Comparison of ENCODE assay signal across 29 cellular contexts in the genomic region with DNA sequence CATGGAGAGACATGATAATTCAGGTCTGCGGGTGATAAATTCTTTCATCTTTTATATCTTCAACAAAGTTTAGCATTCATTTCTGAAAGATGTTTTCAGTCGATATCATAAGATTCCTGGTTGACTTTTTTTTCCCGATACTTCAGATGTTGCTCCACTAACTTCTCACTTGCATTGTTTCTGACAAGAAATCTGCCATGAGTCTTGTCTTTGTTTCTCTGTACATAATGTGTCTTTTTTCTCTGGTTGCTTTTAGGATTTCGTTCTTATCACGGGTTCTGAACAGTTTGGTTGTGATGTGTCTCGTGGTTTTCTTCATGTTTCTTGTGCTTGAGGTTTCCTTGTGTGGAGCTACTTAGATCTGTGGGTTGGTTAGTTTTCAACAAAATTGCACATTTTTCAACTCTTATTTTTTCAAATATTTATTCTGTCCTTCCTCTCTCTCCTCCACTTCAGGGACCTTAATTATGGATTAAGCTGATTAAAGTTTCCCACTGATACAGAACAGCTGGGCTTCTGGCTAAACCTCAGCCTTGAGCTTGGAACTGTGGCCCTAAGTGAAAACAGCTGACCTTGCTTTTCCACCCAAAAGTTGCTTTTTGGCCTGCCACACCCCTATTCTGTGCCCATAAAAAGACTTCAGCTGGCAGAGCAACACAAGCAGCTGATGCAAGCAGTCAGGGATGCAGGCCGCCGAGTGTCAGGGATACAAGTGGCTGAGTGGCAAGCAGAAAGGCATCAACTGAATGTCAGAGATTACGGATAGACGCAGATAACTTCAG.
DNase-seq lines count a peak whose midpoint lies in the region; ATAC-seq and TF ChIP-seq lines count a peak whose summit lies in the region.
"Had no signal": no experiment of that assay in that cellular context is flagged by ENCODE, and none has a peak within 500 bp of the region (broad histone marks: within the 10 kb centered on the region; RNA-seq: fewer than 3 reads in every experiment).

No MANE protein-coding gene starts in this region.

- H3K4me1 ChIP-seq in heart right ventricle = peaks cover 3 to 27% (median 14%) of the 10 kb centered on the region in 9 donors
- H3K4me1 ChIP-seq: colonic mucosa, prostate gland, upper lobe of left lung had no signal

- DNase-seq in activated CD4-positive, alpha-beta T cell treated with anti-CD3 and anti-CD28 coated beads, Interleukin-2, amount 10 ng/mL, durations not matched to agents 24 days and 14 days = no peak
- no peak for DNase-seq in activated CD4-positive, alpha-beta T cell treated with anti-CD3 and anti-CD28 coated beads for 1 hour
- DNase-seq in SK-MEL-5 (ENCODE audit: low read depth, low spot score) (peak; percentile 11), heart right ventricle (peak in 1 of 2 donors; percentile 16), cerebellum (ENCODE audit: low spot score) (no peak)
- no peak for DNase-seq in stimulated activated effector memory CD8-positive, alpha-beta T cell treated with anti-CD3 and anti-CD28 coated beads, Interleukin-12 subunit alpha, Interleukin-12 subunit beta, amount 100 ng/mL, for 72 hours (ENCODE audit: low spot score in 2 of 2)
- no peak for DNase-seq in activated CD8-positive, alpha-beta memory T cell treated with anti-CD3 and anti-CD28 coated beads, Interleukin-2, amount 50 U/mL, for 48 hours
- DNase-seq: 8988T; activated CD4-positive, alpha-beta T cell treated with anti-CD3 and anti-CD28 coated beads for 36 hours; activated CD8-positive, alpha-beta T cell treated with anti-CD3 and anti-CD28 coated beads, Interleukin-2, amount 10 ng/mL, durations not matched to agents 7 days and 5 days; activated effector memory CD4-positive, alpha-beta T cell treated with Interleukin-2 at 50 U/mL for 16 hours; activated naive CD8-positive, alpha-beta T cell treated with anti-CD3 and anti-CD28 coated beads for 36 hours; CD4-positive, alpha-beta T cell; colonic mucosa; DND-41; effector CD4-positive, alpha-beta T cell; HCEC 1CT; natural killer cell; NCI-H1694 treated with DMSO at 0.1 percent for 48 hours; NCI-H510A; NK-92 treated with Interleukin-12 subunit alpha and Interleukin-12 subunit beta, amount 100 ng/mL, for 24 hours; nucleus accumbens; upper lobe of left lung had no signal

- H3K36me3 Mint-ChIP-seq in activated CD4-positive, alpha-beta T cell treated with anti-CD3 and anti-CD28 coated beads, Interleukin-2, amount 10 ng/mL, durations not matched to agents 24 days and 14 days (ENCODE audit: low read depth) = peaks cover 2% of the 10 kb centered on the region
- H3K36me3 Mint-ChIP-seq in stimulated activated effector memory CD8-positive, alpha-beta T cell treated with anti-CD3 and anti-CD28 coated beads, Interleukin-12 subunit alpha, Interleukin-12 subunit beta, amount 100 ng/mL, for 72 hours = no peaks in the 10 kb centered on the region
- H3K36me3 Mint-ChIP-seq: natural killer cell had no signal

- H3K36me3 ChIP-seq in heart right ventricle = no peaks in the 10 kb centered on the region
- H3K36me3 ChIP-seq: ascending aorta, colonic mucosa, prostate gland, upper lobe of left lung had no signal

- H3K4me1 Mint-ChIP-seq in activated CD4-positive, alpha-beta T cell treated with anti-CD3 and anti-CD28 coated beads, Interleukin-2, amount 10 ng/mL, durations not matched to agents 24 days and 14 days = peaks cover 6% of the 10 kb centered on the region
- peaks cover 10% of the 10 kb centered on the region for H3K4me1 Mint-ChIP-seq in stimulated activated effector memory CD8-positive, alpha-beta T cell treated with anti-CD3 and anti-CD28 coated beads, Interleukin-12 subunit alpha, Interleukin-12 subunit beta, amount 100 ng/mL, for 72 hours
- H3K4me1 Mint-ChIP-seq: activated CD4-positive, alpha-beta T cell treated with anti-CD3 and anti-CD28 coated beads for 36 hours; activated naive CD8-positive, alpha-beta T cell treated with anti-CD3 and anti-CD28 coated beads for 36 hours; natural killer cell; stimulated activated memory B cell treated with anti-CD40 and anti-IgM and Interleukin-4, amounts not matched to agents 10 μg/mL and 1 μg/mL and 100 μg/mL, for 72 hours had no signal

- peak in 6 of 8 donors; percentile 32 to 63 (median 42) for ATAC-seq in heart right ventricle
- peak; percentile 51 for ATAC-seq in stimulated activated effector memory CD8-positive, alpha-beta T cell treated with anti-CD3 and anti-CD28 coated beads, Interleukin-12 subunit alpha, Interleukin-12 subunit beta, amount 100 ng/mL, for 72 hours
- ATAC-seq in GM18867 (IDR thresholded peaks at IDR 0.05; ENCODE audit: unreplicated experiment) = no peak
- ATAC-seq: activated CD4-positive, alpha-beta T cell treated with anti-CD3 and anti-CD28 coated beads for 36 hours; activated CD8-positive, alpha-beta T cell treated with anti-CD3 and anti-CD28 coated beads, Interleukin-2, amount 10 ng/mL, durations not matched to agents 7 days and 5 days; natural killer cell; stimulated activated memory B cell treated with anti-CD40 and anti-IgM and Interleukin-4, amounts not matched to agents 10 μg/mL and 1 μg/mL and 100 μg/mL, for 72 hours had no signal

- WGBS in heart right ventricle, 2 donors = 84 to 90% methylated on average over 10 of the region's 10 CpGs

- in situ Hi-C loops in SK-MEL-5 (cut with HindIII; ENCODE audit: low pct_unique_long_range_greater_than_20kb, low sequenced_read_pairs) = no loop called here

- TF ChIP-seq CTCF in heart right ventricle (IDR thresholded peaks at IDR 0.05) = no peak

- peaks cover 20% of the 10 kb centered on the region for H3K9me3 Mint-ChIP-seq in activated CD4-positive, alpha-beta T cell treated with anti-CD3 and anti-CD28 coated beads, Interleukin-2, amount 10 ng/mL, durations not matched to agents 24 days and 14 days
- H3K9me3 Mint-ChIP-seq in stimulated activated effector memory CD8-positive, alpha-beta T cell treated with anti-CD3 and anti-CD28 coated beads, Interleukin-12 subunit alpha, Interleukin-12 subunit beta, amount 100 ng/mL, for 72 hours = peaks cover 14% of the 10 kb centered on the region
- H3K9me3 Mint-ChIP-seq: natural killer cell had no signal

- H3K4me3 Mint-ChIP-seq in activated CD4-positive, alpha-beta T cell treated with anti-CD3 and anti-CD28 coated beads, Interleukin-2, amount 10 ng/mL, durations not matched to agents 24 days and 14 days = no peak overlapping the region
- no peak overlapping the region for H3K4me3 Mint-ChIP-seq in stimulated activated effector memory CD8-positive, alpha-beta T cell treated with anti-CD3 and anti-CD28 coated beads, Interleukin-12 subunit alpha, Interleukin-12 subunit beta, amount 100 ng/mL, for 72 hours
- H3K4me3 Mint-ChIP-seq: activated CD4-positive, alpha-beta T cell treated with anti-CD3 and anti-CD28 coated beads for 36 hours; activated CD8-positive, alpha-beta T cell treated with anti-CD3 and anti-CD28 coated beads, Interleukin-2, amount 10 ng/mL, durations not matched to agents 7 days and 5 days; activated naive CD8-positive, alpha-beta T cell treated with anti-CD3 and anti-CD28 coated beads for 36 hours; CD4-positive, alpha-beta T cell; natural killer cell; stimulated activated memory B cell treated with anti-CD40 and anti-IgM and Interleukin-4, amounts not matched to agents 10 μg/mL and 1 μg/mL and 100 μg/mL, for 72 hours had no signal

- H3K27me3 ChIP-seq in heart right ventricle = no peaks in the 10 kb centered on the region
- H3K27me3 ChIP-seq: ascending aorta, colonic mucosa, upper lobe of left lung had no signal

- peaks cover 0 to 30% (median 15%) of the 10 kb centered on the region in 11 donors for H3K9me3 ChIP-seq in heart right ventricle
- H3K9me3 ChIP-seq: colonic mucosa, prostate gland, upper lobe of left lung had no signal

- H3K4me3 ChIP-seq in heart right ventricle = no peak overlapping the region
- H3K4me3 ChIP-seq: ascending aorta, colonic mucosa, lung, prostate gland, upper lobe of left lung had no signal

- intact Hi-C loops in activated CD4-positive, alpha-beta T cell treated with anti-CD3 and anti-CD28 coated beads, Interleukin-2, amount 10 ng/mL, durations not matched to agents 24 days and 14 days (cut with micrococcal nuclease) = no loop called here
- intact Hi-C loops in heart right ventricle (cut with DNase I) = no loop called here

- peaks cover 25% of the 10 kb centered on the region for H3K27me3 Mint-ChIP-seq in activated CD4-positive, alpha-beta T cell treated with anti-CD3 and anti-CD28 coated beads, Interleukin-2, amount 10 ng/mL, durations not matched to agents 24 days and 14 days
- H3K27me3 Mint-ChIP-seq: activated naive CD8-positive, alpha-beta T cell treated with anti-CD3 and anti-CD28 coated beads for 36 hours; CD4-positive, alpha-beta T cell had no signal

- peak overlapping the region in 3 of 10 donors; percentile 24 to 71 (median 26) for H3K27ac ChIP-seq in heart right ventricle
- H3K27ac ChIP-seq: ascending aorta, colonic mucosa, epithelial cell of prostate, prostate gland, upper lobe of left lung had no signal

- H3K27ac Mint-ChIP-seq in activated CD4-positive, alpha-beta T cell treated with anti-CD3 and anti-CD28 coated beads, Interleukin-2, amount 10 ng/mL, durations not matched to agents 24 days and 14 days = peak overlapping the region; percentile 51
- no peak overlapping the region for H3K27ac Mint-ChIP-seq in stimulated activated effector memory CD8-positive, alpha-beta T cell treated with anti-CD3 and anti-CD28 coated beads, Interleukin-12 subunit alpha, Interleukin-12 subunit beta, amount 100 ng/mL, for 72 hours
- H3K27ac Mint-ChIP-seq: activated CD4-positive, alpha-beta T cell treated with anti-CD3 and anti-CD28 coated beads for 36 hours; activated CD8-positive, alpha-beta T cell treated with anti-CD3 and anti-CD28 coated beads, Interleukin-2, amount 10 ng/mL, durations not matched to agents 7 days and 5 days; activated naive CD8-positive, alpha-beta T cell treated with anti-CD3 and anti-CD28 coated beads for 36 hours; CD4-positive, alpha-beta T cell; natural killer cell; stimulated activated memory B cell treated with anti-CD40 and anti-IgM and Interleukin-4, amounts not matched to agents 10 μg/mL and 1 μg/mL and 100 μg/mL, for 72 hours had no signal
